ENCODE assay signal across 10 cellular contexts in genomic region chr16:1338119-1338730, GRCh38. TPM values are rescaled to one million over a fixed set of nuclear protein-coding genes. Genes with fewer than 3 reads are reported as not detected.
DNase-seq lines count a peak whose midpoint lies in the region; ATAC-seq and TF ChIP-seq lines count a peak whose summit lies in the region.
"Had no signal": no experiment of that assay in that cellular context is flagged by ENCODE, and none has a peak within 500 bp of the region (broad histone marks: within the 10 kb centered on the region; RNA-seq: fewer than 3 reads in every experiment).

No MANE protein-coding gene starts in this region.

- intact Hi-C loops in A673 (cut with micrococcal nuclease; ENCODE audit: unreplicated experiment) (no loop called here), lower lobe of right lung (cut with DNase I) (no loop called here)

- H3K27ac ChIP-seq in A673 (ENCODE audit: low read depth, low read length, poor library complexity, severe bottlenecking) (no peak overlapping the region), lower lobe of right lung (no peak overlapping the region), substantia nigra (ENCODE audit: low read depth, low read length, poor library complexity, severe bottlenecking) (no peak overlapping the region)

- DNase-seq in A673 (ENCODE audit: low spot score) (no peak), GM06990 (ENCODE audit: extremely low read depth, insufficient read length) (no peak), RPMI8226 (peak; percentile 73), iPS-NIHi7 (ENCODE audit: extremely low spot score) (peak; percentile 48), lower lobe of right lung (no peak), substantia nigra (lab: John Stamatoyannopoulos, UW) (no peak), nucleus accumbens (lab: John Stamatoyannopoulos, UW) (no peak)
- DNase-seq in activated CD8-positive, alpha-beta memory T cell treated with anti-CD3 and anti-CD28 coated beads for 24 hours = no peak
- DNase-seq: caudate nucleus had no signal

- H3K4me1 ChIP-seq in A673 (ENCODE audit: insufficient read depth, low read length, poor library complexity, severe bottlenecking) (peaks cover 16% of the 10 kb centered on the region), lower lobe of right lung (peaks cover 24% of the 10 kb centered on the region)

- peak; percentile 51 for TF ChIP-seq CTCF in A673 (conservative IDR thresholded peaks at IDR 0.05; ENCODE audit: low read depth, low read length)
- TF ChIP-seq CTCF in GM06990 (IDR thresholded peaks at IDR 0.05; ENCODE audit: insufficient read depth, low read length, poor library complexity, severe bottlenecking) = peak; percentile 75
- TF ChIP-seq CTCF in lower lobe of right lung (IDR thresholded peaks at IDR 0.05) = no peak

- POLR2A ChIA-PET in A673 (lab: Charles Lee; ENCODE audit: low non-redundant PET) = no interaction called here

- no peaks in the 10 kb centered on the region for H3K36me3 ChIP-seq in A673 (ENCODE audit: insufficient read depth, low read length, poor library complexity, severe bottlenecking)
- no peaks in the 10 kb centered on the region for H3K36me3 ChIP-seq in GM06990 (ENCODE audit: control insufficient read depth, insufficient read depth, low read length)
- H3K36me3 ChIP-seq in lower lobe of right lung = no peaks in the 10 kb centered on the region

- no peak overlapping the region for H3K4me3 ChIP-seq in A673 (ENCODE audit: low read depth, low read length, poor library complexity, severe bottlenecking)
- no peak overlapping the region for H3K4me3 ChIP-seq in GM06990 (replicated peaks; ENCODE audit: low read depth, low read length)
- H3K4me3 ChIP-seq in lower lobe of right lung = no peak overlapping the region

- BruUV-seq in A673 (replicated peaks; lab: Mats Ljungman, UMichigan) = no TSS peak

- peaks cover 34% of the 10 kb centered on the region for H3K27me3 ChIP-seq in A673 (replicated peaks; ENCODE audit: insufficient read depth, low read depth, low read length, poor library complexity)
- peaks cover 3% of the 10 kb centered on the region; the same call in 1 of the 2 replicates for H3K27me3 ChIP-seq in GM06990 (replicated peaks; ENCODE audit: control insufficient read depth, insufficient read depth, low read length)
- peaks cover 32% of the 10 kb centered on the region for H3K27me3 ChIP-seq in lower lobe of right lung (ENCODE audit: low read depth)

- CTCF ChIA-PET in A673 (lab: Charles Lee) = interaction anchor here (0.5 kb wide), 1 partner anchor 91 kb away, joined by 4 read pairs; no protein-coding TSS in a partner anchor

- no peak for ATAC-seq in lower lobe of right lung
- ATAC-seq: T-cell had no signal

- no peaks in the 10 kb centered on the region for H3K9me3 ChIP-seq in A673 (ENCODE audit: low read depth, low read length, poor library complexity, severe bottlenecking)
- no peaks in the 10 kb centered on the region for H3K9me3 ChIP-seq in lower lobe of right lung

RNA-seq across cellular contexts. Expression of gene BAIAP3, which starts 4.8 kb away (rescaled TPM):
- 2.0 and 3.7 TPM in 2 replicates for total RNA-seq in A673 (2021)
- 8.4 TPM for total RNA-seq in lower lobe of right lung

RNA-seq across cellular contexts. Expression of gene TSR3, which starts 13.5 kb away (rescaled TPM):
- total RNA-seq in A673 (2021) (55.0 and 57.2 TPM in 2 replicates), lower lobe of right lung (39.5 TPM)

RNA-seq across cellular contexts. Expression of gene GNPTG, which starts 13.5 kb away (rescaled TPM):
- total RNA-seq in A673 (2021) (20.9 and 32.7 TPM in 2 replicates), lower lobe of right lung (89.5 TPM)

RNA-seq across cellular contexts. Expression of gene UBE2I, which starts 28.8 kb away (rescaled TPM):
- 348 and 361 TPM in 2 replicates for total RNA-seq in A673 (2021)
- 93.4 TPM for total RNA-seq in lower lobe of right lung

Comparison
In these comparisons a context has a peak if more than half of its experiments do, and no peak if none do; other contexts are left out.
1. DNase-seq: peak in RPMI8226 (single experiment) and iPS-NIHi7 (single experiment); none in A673 (single experiment), GM06990 (single experiment), lower lobe of right lung (single experiment), substantia nigra (0 of 49), activated CD8-positive, alpha-beta memory T cell treated with anti-CD3 and anti-CD28 coated beads for 24 hours (single experiment) and nucleus accumbens (0 of 56).